Comparison of ENCODE assay signal across 14 cellular contexts in the genomic region with DNA sequence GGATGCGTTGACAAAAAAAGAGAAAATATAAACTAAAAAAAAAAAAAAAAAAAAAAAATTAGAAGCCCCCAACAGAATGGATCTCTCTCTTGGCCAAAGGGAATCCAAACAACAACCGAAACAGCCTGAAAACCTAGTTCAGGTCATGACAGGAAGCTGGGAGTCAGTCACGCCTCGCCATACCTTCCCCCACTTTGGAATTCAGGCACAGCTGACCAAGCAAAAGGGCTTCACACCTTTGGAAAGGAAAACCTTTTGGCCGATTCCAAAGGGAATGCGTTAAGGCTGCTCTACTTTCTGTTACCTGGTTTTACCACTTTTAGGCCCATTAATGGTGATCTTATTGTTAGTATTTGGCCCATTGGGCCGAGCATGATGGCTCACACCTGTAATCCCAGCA. TPM values are rescaled to one million over a fixed set of nuclear protein-coding genes. Genes with fewer than 3 reads are reported as not detected.
DNase-seq lines count a peak whose midpoint lies in the region; ATAC-seq and TF ChIP-seq lines count a peak whose summit lies in the region.
"Had no signal": no experiment of that assay in that cellular context is flagged by ENCODE, and none has a peak within 500 bp of the region (broad histone marks: within the 10 kb centered on the region; RNA-seq: fewer than 3 reads in every experiment).

No MANE protein-coding gene starts in this region.

- CTCF ChIA-PET in RWPE1 (lab: Yijun Ruan, JAX): no interaction called here
- CTCF ChIA-PET in naive thymus-derived CD4-positive, alpha-beta T cell (lab: Charles Lee): no interaction called here

- no peak for ATAC-seq in stimulated activated naive B cell treated with anti-CD40 and anti-IgM and Interleukin-4, amounts not matched to agents 10 μg/mL and 1 μg/mL and 100 μg/mL, for 72 hours (replicated peaks)
- ATAC-seq in GM21390 (IDR thresholded peaks at IDR 0.05; ENCODE audit: unreplicated experiment): no peak
- no peak for ATAC-seq in naive thymus-derived CD4-positive, alpha-beta T cell

- H3K4me1 ChIP-seq in ascending aorta: peaks cover 3 to 19% of the 10 kb centered on the region in 2 donors
- no peaks in the 10 kb centered on the region for H3K4me1 ChIP-seq in naive thymus-derived CD4-positive, alpha-beta T cell (ENCODE audit: control insufficient read depth in 2 of 2, insufficient read depth in 2 of 2, low read length in 2 of 2)
- H3K4me1 ChIP-seq: Caco-2 had no signal

- POLR2A ChIA-PET in RWPE1 (lab: Yijun Ruan, JAX; ENCODE audit: low non-redundant PET): no interaction called here
- POLR2A ChIA-PET in naive thymus-derived CD4-positive, alpha-beta T cell (lab: Charles Lee): interaction anchor here (0.6 to 1.4 kb wide), 2 partner anchors 11 to 40 kb away, joined by 3 read pairs; no protein-coding TSS in a partner anchor

- peaks cover 14 to 16% of the 10 kb centered on the region in 2 donors for H3K36me3 ChIP-seq in ascending aorta
- peaks cover 0 to 15% (median 6%) of the 10 kb centered on the region in 3 experiments for H3K36me3 ChIP-seq in naive thymus-derived CD4-positive, alpha-beta T cell (ENCODE audit: control insufficient read depth in 2 of 3, insufficient read depth in 3 of 3, low read length in 3 of 3)

- peak overlapping the region; percentile 51 for H3K27ac ChIP-seq in RWPE1
- H3K27ac ChIP-seq in ascending aorta: peak overlapping the region; percentile 77 to 78
- no peak overlapping the region for H3K27ac ChIP-seq in naive thymus-derived CD4-positive, alpha-beta T cell (ENCODE audit: low read depth, low read length)
- H3K27ac ChIP-seq: BLaER1 had no signal

- H3K27me3 ChIP-seq in ascending aorta: no peaks in the 10 kb centered on the region
- H3K27me3 ChIP-seq in naive thymus-derived CD4-positive, alpha-beta T cell (ENCODE audit: control insufficient read depth in 2 of 2, insufficient read depth in 2 of 2, low read length in 2 of 2): no peaks in the 10 kb centered on the region
- H3K27me3 ChIP-seq: BLaER1 had no signal

- H3K36me3 Mint-ChIP-seq in stimulated activated naive B cell treated with anti-CD40 and anti-IgM and Interleukin-4, amounts not matched to agents 10 μg/mL and 1 μg/mL and 100 μg/mL, for 72 hours: peaks cover 9 to 34% of the 10 kb centered on the region in 2 donors
- H3K36me3 Mint-ChIP-seq in naive thymus-derived CD4-positive, alpha-beta T cell: peaks cover 0 to 9% (median 5%) of the 10 kb centered on the region in 5 donors

- peaks cover 0 to 3% of the 10 kb centered on the region in 2 donors for H3K9me3 Mint-ChIP-seq in stimulated activated naive B cell treated with anti-CD40 and anti-IgM and Interleukin-4, amounts not matched to agents 10 μg/mL and 1 μg/mL and 100 μg/mL, for 72 hours
- no peaks in the 10 kb centered on the region for H3K9me3 Mint-ChIP-seq in naive thymus-derived CD4-positive, alpha-beta T cell
- H3K9me3 Mint-ChIP-seq: CD8-positive, alpha-beta memory T cell; IgD-negative memory B cell had no signal

- no peak for TF ChIP-seq CTCF in RWPE1 (conservative IDR thresholded peaks at IDR 0.05; ENCODE audit: low read depth)
- TF ChIP-seq CTCF in ascending aorta (IDR thresholded peaks at IDR 0.05): no peak

- H3K4me1 Mint-ChIP-seq in stimulated activated naive B cell treated with anti-CD40 and anti-IgM and Interleukin-4, amounts not matched to agents 10 μg/mL and 1 μg/mL and 100 μg/mL, for 72 hours: peaks cover 30 to 59% of the 10 kb centered on the region in 2 donors
- peaks cover 6 to 29% (median 24%) of the 10 kb centered on the region in 7 donors for H3K4me1 Mint-ChIP-seq in naive thymus-derived CD4-positive, alpha-beta T cell

- no peak overlapping the region for H3K4me3 Mint-ChIP-seq in stimulated activated naive B cell treated with anti-CD40 and anti-IgM and Interleukin-4, amounts not matched to agents 10 μg/mL and 1 μg/mL and 100 μg/mL, for 72 hours
- H3K4me3 Mint-ChIP-seq in naive thymus-derived CD4-positive, alpha-beta T cell: no peak overlapping the region
- H3K4me3 Mint-ChIP-seq: CD8-positive, alpha-beta memory T cell had no signal

- H3K27me3 Mint-ChIP-seq in stimulated activated naive B cell treated with anti-CD40 and anti-IgM and Interleukin-4, amounts not matched to agents 10 μg/mL and 1 μg/mL and 100 μg/mL, for 72 hours: no peaks in the 10 kb centered on the region
- no peaks in the 10 kb centered on the region for H3K27me3 Mint-ChIP-seq in naive thymus-derived CD4-positive, alpha-beta T cell
- H3K27me3 Mint-ChIP-seq: CD8-positive, alpha-beta memory T cell; IgD-negative memory B cell had no signal

- H3K9me3 ChIP-seq in ascending aorta: no peaks in the 10 kb centered on the region
- no peaks in the 10 kb centered on the region for H3K9me3 ChIP-seq in naive thymus-derived CD4-positive, alpha-beta T cell (ENCODE audit: control insufficient read depth in 2 of 3, low read length in 3 of 3)
- H3K9me3 ChIP-seq: Caco-2, HAP-1 had no signal

- intact Hi-C loops in ascending aorta (cut with DNase I): loop anchor here (10.0 kb wide), 1 partner anchor 251 kb away; no protein-coding TSS in a partner anchor
- intact Hi-C loops in naive thymus-derived CD4-positive, alpha-beta T cell (cut with micrococcal nuclease): loop anchor here in 1 of 2 donors (5.0 kb wide), 1 partner anchor 33 kb away; a partner anchor contains a TSS

- no peak for DNase-seq in RWPE1 (ENCODE audit: low spot score)
- DNase-seq in ascending aorta (ENCODE audit: low spot score in 2 of 2): no peak
- DNase-seq in iPS-NIHi7 (ENCODE audit: extremely low spot score): peak; percentile 17
- DNase-seq in stimulated activated naive B cell treated with anti-CD40 and anti-IgM and Interleukin-4, amounts not matched to agents 10 μg/mL and 1 μg/mL and 100 μg/mL, for 72 hours: no peak
- no peak for DNase-seq in A172 (ENCODE audit: low spot score)
- no peak for DNase-seq in activated effector memory CD4-positive, alpha-beta T cell treated with Interleukin-2 at 50 U/mL for 16 hours
- no peak for DNase-seq in naive thymus-derived CD4-positive, alpha-beta T cell
- DNase-seq: Caco-2; CD8-positive, alpha-beta memory T cell; GOT3 had no signal

- peak overlapping the region; percentile 14 for H3K27ac Mint-ChIP-seq in stimulated activated naive B cell treated with anti-CD40 and anti-IgM and Interleukin-4, amounts not matched to agents 10 μg/mL and 1 μg/mL and 100 μg/mL, for 72 hours
- no peak overlapping the region for H3K27ac Mint-ChIP-seq in naive thymus-derived CD4-positive, alpha-beta T cell

- no peak overlapping the region for H3K4me3 ChIP-seq in ascending aorta
- no peak overlapping the region for H3K4me3 ChIP-seq in naive thymus-derived CD4-positive, alpha-beta T cell (ENCODE audit: low read length)
- H3K4me3 ChIP-seq: BLaER1, HAP-1 had no signal

RNA-seq across cellular contexts. Expression of a gene that starts 17.9 kb away (rescaled TPM):
- total RNA-seq in ascending aorta: 20.1 TPM
- total RNA-seq in A172 (2014; rRNA removed; shearing (Covaris generic)): 43.6 and 48.3 TPM in 2 replicates
- total RNA-seq in naive thymus-derived CD4-positive, alpha-beta T cell: 10 to 100 TPM; 45.7 to 59.7 (median 50.0) TPM
- polyA plus RNA-seq in naive thymus-derived CD4-positive, alpha-beta T cell: 10 to 100 TPM; 23.1 to 39.9 TPM

RNA-seq across cellular contexts. Expression of a gene that starts 32.3 kb away (rescaled TPM):
- total RNA-seq in ascending aorta: 9.3 TPM
- 42.7 and 71.1 TPM in 2 replicates for total RNA-seq in A172 (2014; rRNA removed; shearing (Covaris generic))
- 100 to 1,000 TPM in 2 of 5 experiments, 10 to 100 TPM in 3; 74.0 to 153 (median 78.2) TPM for total RNA-seq in naive thymus-derived CD4-positive, alpha-beta T cell
- 10 to 100 TPM; 31.3 to 34.3 TPM for polyA plus RNA-seq in naive thymus-derived CD4-positive, alpha-beta T cell
